ENCODE assay signal across 29 cellular contexts in genomic region chr18:6960124-6960523, GRCh38.
"Had no signal": no experiment of that assay in that cellular context is flagged by ENCODE, and none has a peak within 500 bp of the region (broad histone marks: within the 10 kb centered on the region; RNA-seq: fewer than 3 reads in every experiment).

No MANE protein-coding gene starts in this region.

- H3K4me1 ChIP-seq: ascending aorta, SJSA1 had no signal

- H3K36me3 Mint-ChIP-seq: activated naive CD8-positive, alpha-beta T cell treated with anti-CD3 and anti-CD28 coated beads, Interleukin-2, amount 10 ng/mL, durations not matched to agents 7 days and 5 days had no signal

- H3K27ac ChIP-seq: ascending aorta, SJSA1 had no signal

- H3K9me3 Mint-ChIP-seq: activated naive CD8-positive, alpha-beta T cell treated with anti-CD3 and anti-CD28 coated beads, Interleukin-2, amount 10 ng/mL, durations not matched to agents 7 days and 5 days; activated T-helper 17 cell treated with anti-CD3 and anti-CD28 coated beads, Interleukin-2, amount 50 U/mL, for 72 hours had no signal

- H3K36me3 ChIP-seq: ascending aorta, SJSA1 had no signal

- H3K4me3 ChIP-seq: ascending aorta, body of pancreas, SJSA1 had no signal

- H3K4me3 Mint-ChIP-seq: activated CD4-positive, alpha-beta T cell treated with anti-CD3 and anti-CD28 coated beads, Interleukin-2, amount 10 ng/mL, durations not matched to agents 24 days and 14 days; activated CD8-positive, alpha-beta T cell treated with anti-CD3 and anti-CD28 coated beads for 36 hours; activated naive CD8-positive, alpha-beta T cell treated with anti-CD3 and anti-CD28 coated beads, Interleukin-2, amount 10 ng/mL, durations not matched to agents 7 days and 5 days; activated T-cell treated with anti-CD3 and anti-CD28 coated beads, Interleukin-2, amount 50 U/mL, for 72 hours; activated T-helper 17 cell treated with anti-CD3 and anti-CD28 coated beads, Interleukin-2, amount 50 U/mL, for 72 hours had no signal

- DNase-seq: activated CD4-positive, alpha-beta T cell treated with anti-CD3 and anti-CD28 coated beads, Interleukin-2, amount 10 ng/mL, durations not matched to agents 24 days and 14 days; activated CD4-positive, alpha-beta T cell treated with anti-CD3 and anti-CD28 coated beads, Interleukin-2, amount 50 U/mL, for 4 hours; activated CD8-positive, alpha-beta T cell treated with anti-CD3 and anti-CD28 coated beads for 36 hours; activated effector memory CD4-positive, alpha-beta T cell treated with anti-CD3 and anti-CD28 coated beads, Interleukin-2, amount 50 U/mL, for 16 hours; activated naive CD4-positive, alpha-beta T cell; activated naive CD4-positive, alpha-beta T cell treated with anti-CD3 and anti-CD28 coated beads, Interleukin-2, amount 50 U/mL, for 16 hours; activated naive CD8-positive, alpha-beta T cell treated with anti-CD3 and anti-CD28 coated beads, Interleukin-2, amount 10 ng/mL, durations not matched to agents 7 days and 5 days; activated T-cell treated with anti-CD3 and anti-CD28 coated beads, Interleukin-2, amount 50 U/mL, for 1 hour; activated T-cell treated with anti-CD3 and anti-CD28 coated beads, Interleukin-2, amount 50 U/mL, for 72 hours; amygdala; body of pancreas; central memory CD4-positive, alpha-beta T cell; NCI-H1092 treated with DMSO at 0.1 percent for 48 hours; NCI-H1417; NCI-H146; NCI-H187; NCI-H2029 treated with DMSO at 0.1 percent for 48 hours; NCI-H2107; NCI-H2171; NCI-H510A; NCI-H526; NCI-H748 treated with DMSO at 0.1 percent for 48 hours; SHP77; T1000 had no signal

- H3K27me3 ChIP-seq: ascending aorta, body of pancreas, SJSA1 had no signal

- H3K9me3 ChIP-seq: ascending aorta, body of pancreas, SJSA1 had no signal

- FAIRE-seq: bronchial epithelial cell, TTC549 had no signal

- H3K4me1 Mint-ChIP-seq: activated CD4-positive, alpha-beta T cell treated with anti-CD3 and anti-CD28 coated beads, Interleukin-2, amount 10 ng/mL, durations not matched to agents 24 days and 14 days; activated naive CD8-positive, alpha-beta T cell treated with anti-CD3 and anti-CD28 coated beads, Interleukin-2, amount 10 ng/mL, durations not matched to agents 7 days and 5 days; activated T-helper 17 cell treated with anti-CD3 and anti-CD28 coated beads, Interleukin-2, amount 50 U/mL, for 72 hours had no signal

- H3K27ac Mint-ChIP-seq: activated CD4-positive, alpha-beta T cell treated with anti-CD3 and anti-CD28 coated beads, Interleukin-2, amount 10 ng/mL, durations not matched to agents 24 days and 14 days; activated CD8-positive, alpha-beta T cell treated with anti-CD3 and anti-CD28 coated beads for 36 hours; activated naive CD8-positive, alpha-beta T cell treated with anti-CD3 and anti-CD28 coated beads, Interleukin-2, amount 10 ng/mL, durations not matched to agents 7 days and 5 days; activated T-cell treated with anti-CD3 and anti-CD28 coated beads, Interleukin-2, amount 50 U/mL, for 72 hours; activated T-helper 17 cell treated with anti-CD3 and anti-CD28 coated beads, Interleukin-2, amount 50 U/mL, for 72 hours had no signal

- H3K27me3 Mint-ChIP-seq: activated CD4-positive, alpha-beta T cell treated with anti-CD3 and anti-CD28 coated beads, Interleukin-2, amount 10 ng/mL, durations not matched to agents 24 days and 14 days; activated CD8-positive, alpha-beta T cell treated with anti-CD3 and anti-CD28 coated beads for 36 hours; activated naive CD8-positive, alpha-beta T cell treated with anti-CD3 and anti-CD28 coated beads, Interleukin-2, amount 10 ng/mL, durations not matched to agents 7 days and 5 days; activated T-helper 17 cell treated with anti-CD3 and anti-CD28 coated beads, Interleukin-2, amount 50 U/mL, for 72 hours had no signal

- ATAC-seq: activated CD8-positive, alpha-beta T cell treated with anti-CD3 and anti-CD28 coated beads for 36 hours; activated T-cell treated with anti-CD3 and anti-CD28 coated beads, Interleukin-2, amount 50 U/mL, for 72 hours; activated T-helper 17 cell treated with anti-CD3 and anti-CD28 coated beads, Interleukin-2, amount 50 U/mL, for 72 hours had no signal
